Comparison of ENCODE assay signal across 15 cellular contexts in genomic region chr1:203638076-203638475, GRCh38. TPM values are rescaled to one million over a fixed set of nuclear protein-coding genes. Genes with fewer than 3 reads are reported as not detected.
DNase-seq lines count a peak whose midpoint lies in the region; ATAC-seq and TF ChIP-seq lines count a peak whose summit lies in the region.
"Had no signal": no experiment of that assay in that cellular context is flagged by ENCODE, and none has a peak within 500 bp of the region (broad histone marks: within the 10 kb centered on the region; RNA-seq: fewer than 3 reads in every experiment).

No MANE protein-coding gene starts in this region.

- POLR2A ChIA-PET in activated CD4-positive, alpha-beta T cell treated with anti-CD3 and anti-CD28 coated beads for 36 hours (lab: Charles Lee): interaction anchor here (0.6 to 2.0 kb wide), 2 partner anchors 15 to 56 kb away, joined by 3 to 5 read pairs; no protein-coding TSS in a partner anchor

- H3K4me3 Mint-ChIP-seq in activated CD4-positive, alpha-beta T cell treated with anti-CD3 and anti-CD28 coated beads for 36 hours: no peak overlapping the region

- H3K4me2 ChIP-seq in fibroblast of lung (ENCODE audit: extremely low read depth, insufficient read depth, low read length): peak overlapping the region; percentile 18
- no peak overlapping the region for H3K4me2 ChIP-seq in MM.1S (ENCODE audit: low read depth, low read length)
- H3K4me2 ChIP-seq: A549 had no signal

- no peaks in the 10 kb centered on the region for H3F3A ChIP-seq in MM.1S (ENCODE audit: insufficient read depth, low read length)

- H3K4me1 Mint-ChIP-seq in activated CD4-positive, alpha-beta T cell treated with anti-CD3 and anti-CD28 coated beads for 36 hours: peaks cover 37% of the 10 kb centered on the region

- H3K4me3 ChIP-seq in fibroblast of lung (replicated peaks in 1 of 4; ENCODE audit: control extremely low read depth in 1 of 4, insufficient read depth in 1 of 4, low read depth in 3 of 4, low read length in 4 of 4): no peak overlapping the region
- H3K4me3 ChIP-seq in stomach smooth muscle (ENCODE audit: low read length in 2 of 2): peak overlapping the region; percentile 20 to 47
- H3K4me3 ChIP-seq in aorta (ENCODE audit: low read length in 2 of 2): no peak overlapping the region
- H3K4me3 ChIP-seq in MM.1S (ENCODE audit: low read length): no peak overlapping the region
- H3K4me3 ChIP-seq: A549 had no signal

- peaks cover 98% of the 10 kb centered on the region for H3K79me2 ChIP-seq in fibroblast of lung (ENCODE audit: control insufficient read depth, insufficient read depth, low read length)
- H3K79me2 ChIP-seq in MM.1S (ENCODE audit: low read length): no peaks in the 10 kb centered on the region

- CTCF ChIA-PET in activated CD4-positive, alpha-beta T cell treated with anti-CD3 and anti-CD28 coated beads for 36 hours (lab: Charles Lee): interaction anchor here (1.3 kb wide), 1 partner anchor 64 kb away, joined by 4 read pairs; no protein-coding TSS in a partner anchor

- intact Hi-C loops in activated CD4-positive, alpha-beta T cell treated with anti-CD3 and anti-CD28 coated beads for 36 hours (cut with DNase I, micrococcal nuclease): no loop called here
- intact Hi-C loops in aorta (cut with DNase I) (no loop called here), left colon (cut with DNase I, micrococcal nuclease) (loop anchor here in 1 of 2 donors (10.0 kb wide), 1 partner anchor 47 kb away; no protein-coding TSS in a partner anchor)

- no peaks in the 10 kb centered on the region for H3K9me2 ChIP-seq in MM.1S (replicated peaks; ENCODE audit: insufficient read depth, low read length)

- ATAC-seq in activated CD4-positive, alpha-beta T cell treated with anti-CD3 and anti-CD28 coated beads for 36 hours: no peak
- ATAC-seq in aorta (ENCODE audit: low FRiP score) (no peak), left colon (no peak)

- no peaks in the 10 kb centered on the region for H3K9me3 Mint-ChIP-seq in activated CD4-positive, alpha-beta T cell treated with anti-CD3 and anti-CD28 coated beads for 36 hours (ENCODE audit: low read depth)

- WGBS in aorta, 2 donors: 54 to 65% methylated on average over 7 of the region's 7 CpGs

- peak overlapping the region; percentile 45 for H3K27ac Mint-ChIP-seq in activated CD4-positive, alpha-beta T cell treated with anti-CD3 and anti-CD28 coated beads for 36 hours

- H3K4me1 ChIP-seq in fibroblast of lung (ENCODE audit: control insufficient read depth, extremely low read depth, insufficient read depth, low read length) (peaks cover 26% of the 10 kb centered on the region), stomach smooth muscle (ENCODE audit: control insufficient read depth, insufficient read depth, low read length) (peaks cover 69% of the 10 kb centered on the region), aorta (ENCODE audit: control insufficient read depth in 1 of 2, insufficient read depth in 2 of 2, low read length in 2 of 2) (peaks cover 6 to 20% of the 10 kb centered on the region in 2 donors), MM.1S (ENCODE audit: low read length) (no peaks in the 10 kb centered on the region)
- H3K4me1 ChIP-seq: A549 had no signal

- no peaks in the 10 kb centered on the region for H3K27me3 Mint-ChIP-seq in activated CD4-positive, alpha-beta T cell treated with anti-CD3 and anti-CD28 coated beads for 36 hours

- H3K36me3 ChIP-seq in fibroblast of lung (ENCODE audit: control insufficient read depth, insufficient read depth, low read length) (peaks cover 12% of the 10 kb centered on the region), stomach smooth muscle (ENCODE audit: control insufficient read depth in 2 of 2, insufficient read depth in 2 of 2, low read length in 2 of 2) (peaks cover 8 to 15% of the 10 kb centered on the region in 2 donors), aorta (ENCODE audit: control insufficient read depth in 1 of 2, insufficient read depth in 2 of 2, low read length in 1 of 2) (no peaks in the 10 kb centered on the region), MM.1S (replicated peaks; ENCODE audit: insufficient read depth, low read length) (no peaks in the 10 kb centered on the region)

- no peak for DNase-seq in activated CD4-positive, alpha-beta T cell treated with anti-CD3 and anti-CD28 coated beads for 36 hours
- DNase-seq in activated CD4-positive, alpha-beta T cell treated with anti-CD3 and anti-CD28 coated beads, Interleukin-2, amount 50 U/mL, for 48 hours: no peak
- DNase-seq in NCI-H524 (lab: John Stamatoyannopoulos, UW) (peak; percentile 92 to 97), fibroblast of lung (ENCODE audit: low read depth in 2 of 2) (no peak), aorta (no peak), left colon (no peak), MM.1S (no peak)
- DNase-seq: activated gamma-delta T cell treated with Interleukin-2 at 50 U/mL for 16 hours; DND-41; foreskin fibroblast; SHP77; stimulated activated CD4-positive, alpha-beta T cell treated with anti-CD3 and anti-CD28 coated beads, Interleukin-2, amount 100 ng/mL, for 48 hours; stimulated activated naive CD8-positive, alpha-beta T cell treated with anti-CD3 and anti-CD28 coated beads, Interleukin-15, Interleukin-2, amounts not matched to agents 100 U/mL and 50 U/mL, for 24 hours had no signal

- H4K20me1 ChIP-seq in fibroblast of lung (ENCODE audit: control insufficient read depth, extremely low read depth, insufficient read depth, low read length) (no peaks in the 10 kb centered on the region), MM.1S (ENCODE audit: insufficient read depth, low read length) (no peaks in the 10 kb centered on the region)

- H3K9ac ChIP-seq in fibroblast of lung (ENCODE audit: insufficient read depth, low read length) (no peak overlapping the region), stomach smooth muscle (ENCODE audit: low read length in 2 of 2) (peak overlapping the region; percentile 39 to 68), MM.1S (ENCODE audit: low read length) (no peak overlapping the region)

- H2AFZ ChIP-seq in fibroblast of lung (ENCODE audit: low read length) (no peak overlapping the region), MM.1S (ENCODE audit: low read length) (no peak overlapping the region)

- H3K9me3 ChIP-seq in fibroblast of lung (ENCODE audit: control insufficient read depth, insufficient read depth, low read depth, low read length) (no peaks in the 10 kb centered on the region), stomach smooth muscle (ENCODE audit: control insufficient read depth in 2 of 2, low read length in 2 of 2) (no peaks in the 10 kb centered on the region), aorta (ENCODE audit: control insufficient read depth, low read length) (no peaks in the 10 kb centered on the region), MM.1S (replicated peaks; ENCODE audit: insufficient read depth, low read length) (no peaks in the 10 kb centered on the region)
- H3K9me3 ChIP-seq: A549 had no signal

- TF ChIP-seq CTCF in fibroblast of lung (conservative IDR thresholded peaks at IDR 0.05 in 1 of 2, IDR thresholded peaks at IDR 0.05 in 1 of 2; ENCODE audit: low read depth in 1 of 2, low read length in 2 of 2): no peak
- TF ChIP-seq CTCF in MM.1S (IDR thresholded peaks at IDR 0.05; ENCODE audit: low read length): no peak

- peaks cover 7% of the 10 kb centered on the region for H3K36me3 Mint-ChIP-seq in activated CD4-positive, alpha-beta T cell treated with anti-CD3 and anti-CD28 coated beads for 36 hours (ENCODE audit: low read depth)

- no peaks in the 10 kb centered on the region for H3K27me3 ChIP-seq in fibroblast of lung (ENCODE audit: control insufficient read depth, insufficient read depth, low read length)
- H3K27me3 ChIP-seq in stomach smooth muscle (ENCODE audit: control insufficient read depth in 1 of 2, insufficient read depth in 2 of 2, low read length in 2 of 2): no peaks in the 10 kb centered on the region
- H3K27me3 ChIP-seq in aorta (ENCODE audit: control insufficient read depth in 1 of 2, insufficient read depth in 2 of 2, low read length in 1 of 2): no peaks in the 10 kb centered on the region
- no peaks in the 10 kb centered on the region for H3K27me3 ChIP-seq in MM.1S (replicated peaks; ENCODE audit: insufficient read depth, low read length)

- peak overlapping the region; percentile 50 for H3K27ac ChIP-seq in fibroblast of lung (ENCODE audit: insufficient read depth, low read length)
- H3K27ac ChIP-seq in stomach smooth muscle (ENCODE audit: low read length): peak overlapping the region; percentile 81
- peak overlapping the region in 1 of 2 donors; percentile 30 for H3K27ac ChIP-seq in aorta (ENCODE audit: low read depth in 1 of 2, low read length in 2 of 2)
- no peak overlapping the region for H3K27ac ChIP-seq in MM.1S (ENCODE audit: low read length)
- H3K27ac ChIP-seq: A549 had no signal

RNA-seq across cellular contexts. Expression of gene ATP2B4, which starts 11.4 kb away (rescaled TPM):
- 10 to 100 TPM; 36.2 to 38.8 TPM for total RNA-seq in activated CD4-positive, alpha-beta T cell treated with anti-CD3 and anti-CD28 coated beads for 36 hours
- total RNA-seq in fibroblast of lung: 143 and 302 TPM in 2 replicates
- 265 and 328 TPM in 2 replicates for polyA plus RNA-seq in fibroblast of lung
- polyA plus RNA-seq in fibroblast of lung (2012): 168 and 218 TPM in 2 replicates
- 583 and 648 TPM in 2 replicates for polyA minus RNA-seq in fibroblast of lung (ENCODE audit: low replicate concordance)
- total RNA-seq in aorta: 100 to 1,000 TPM; 154 to 169 TPM
- 10 to 100 TPM; 15.2 to 67.8 TPM for polyA plus RNA-seq in aorta
- 10 to 100 TPM; 17.4 to 55.8 TPM for total RNA-seq in left colon

Comparison
In these comparisons a context has a peak if more than half of its experiments do, and no peak if none do; other contexts are left out.
1. DNase-seq: peak in NCI-H524 (2 of 2); none in activated CD4-positive, alpha-beta T cell treated with anti-CD3 and anti-CD28 coated beads for 36 hours (single experiment), activated CD4-positive, alpha-beta T cell treated with anti-CD3 and anti-CD28 coated beads, Interleukin-2, amount 50 U/mL, for 48 hours (0 of 2), fibroblast of lung (0 of 2), aorta (0 of 2), left colon (0 of 2) and MM.1S (single experiment).
2. H3K4me3 ChIP-seq: peak in stomach smooth muscle (2 of 2); none in fibroblast of lung (0 of 4), aorta (0 of 2) and MM.1S (single experiment).
3. H3K9ac ChIP-seq: peak in stomach smooth muscle (2 of 2); none in fibroblast of lung (single experiment) and MM.1S (single experiment).